8 cellular contexts compared by ENCODE assay signal in genomic region chr6:36679043-36679821, GRCh38. TPM values are rescaled to one million over a fixed set of nuclear protein-coding genes. Genes with fewer than 3 reads are reported as not detected.
DNase-seq lines count a peak whose midpoint lies in the region; ATAC-seq and TF ChIP-seq lines count a peak whose summit lies in the region.

No MANE protein-coding gene starts in this region.

- WGBS in mesodermal cell (ENCODE audit: insufficient coverage in 2 of 2), 2 experiments = 0% methylated on average over 45 to 47 of the region's 60 CpGs
- 0 to 2% methylated on average over 8 to 60 of the region's 60 CpGs for WGBS in testis, 2 donors

- H3K27me3 ChIP-seq in HUES6 (ENCODE audit: control insufficient read depth, insufficient read depth, low read length) (peaks cover 15% of the 10 kb centered on the region; the same call in 1 of the 2 replicates), endocrine pancreas (ENCODE audit: control insufficient read depth, insufficient read depth, low read length) (no peaks in the 10 kb centered on the region), testis (no peaks in the 10 kb centered on the region)

- TF ChIP-seq POLR2A in testis (IDR thresholded peaks at IDR 0.05) = no peak

- H3K4me1 Mint-ChIP-seq in activated CD4-positive, alpha-beta T cell treated with anti-CD3 and anti-CD28 coated beads, Interleukin-2, amount 10 ng/mL, durations not matched to agents 24 days and 14 days = peaks cover 64% of the 10 kb centered on the region

- no peak for TF ChIP-seq CTCF in testis (IDR thresholded peaks at IDR 0.05)

- H3K9ac ChIP-seq in HUES6 (ENCODE audit: low read length) (peak overlapping the region; percentile 81), endocrine pancreas (ENCODE audit: control insufficient read depth, insufficient read depth, low read length) (peak overlapping the region; percentile 97)

- H3K9me3 Mint-ChIP-seq in activated CD4-positive, alpha-beta T cell treated with anti-CD3 and anti-CD28 coated beads, Interleukin-2, amount 10 ng/mL, durations not matched to agents 24 days and 14 days = no peaks in the 10 kb centered on the region

- no peaks in the 10 kb centered on the region for H3K27me3 Mint-ChIP-seq in activated CD4-positive, alpha-beta T cell treated with anti-CD3 and anti-CD28 coated beads, Interleukin-2, amount 10 ng/mL, durations not matched to agents 24 days and 14 days

- H3K27ac ChIP-seq in HUES6 (ENCODE audit: low read depth, low read length) = no peak overlapping the region; the same call in 1 of the 2 replicates
- H3K27ac ChIP-seq in mesodermal cell (ENCODE audit: low read depth, low read length, severe bottlenecking) = peak overlapping the region; percentile 69
- peak overlapping the region; percentile 98 to 99 for H3K27ac ChIP-seq in testis

- H3K9me3 ChIP-seq in HUES6 (ENCODE audit: control insufficient read depth, insufficient read depth, low read depth, low read length) (no peaks in the 10 kb centered on the region), endocrine pancreas (ENCODE audit: control insufficient read depth, low read length) (no peaks in the 10 kb centered on the region), mesodermal cell (ENCODE audit: control insufficient read depth, low read length) (no peaks in the 10 kb centered on the region), testis (no peaks in the 10 kb centered on the region)

- H3K4me3 Mint-ChIP-seq in activated CD4-positive, alpha-beta T cell treated with anti-CD3 and anti-CD28 coated beads, Interleukin-2, amount 10 ng/mL, durations not matched to agents 24 days and 14 days = peak overlapping the region; percentile 97

- intact Hi-C loops in activated CD4-positive, alpha-beta T cell treated with anti-CD3 and anti-CD28 coated beads, Interleukin-2, amount 10 ng/mL, durations not matched to agents 24 days and 14 days (cut with micrococcal nuclease) = loop anchor here (1.0 kb wide), 1 partner anchor 132 kb away; the partner anchor contains the start of gene STK38
- intact Hi-C loops in testis (cut with DNase I; ENCODE audit: low total_unique reads) = loop anchor here (2.0 kb wide), 1 partner anchor 54 kb away; no protein-coding TSS in a partner anchor

- H3K36me3 Mint-ChIP-seq in activated CD4-positive, alpha-beta T cell treated with anti-CD3 and anti-CD28 coated beads, Interleukin-2, amount 10 ng/mL, durations not matched to agents 24 days and 14 days (ENCODE audit: low read depth) = peaks cover 28% of the 10 kb centered on the region

- H3K27ac Mint-ChIP-seq in activated CD4-positive, alpha-beta T cell treated with anti-CD3 and anti-CD28 coated beads, Interleukin-2, amount 10 ng/mL, durations not matched to agents 24 days and 14 days = peak overlapping the region; percentile 90

- H3K4me3 ChIP-seq in HUES6 (ENCODE audit: low read depth, low read length) = peak overlapping the region; percentile 86
- peak overlapping the region; percentile 45 for H3K4me3 ChIP-seq in endocrine pancreas (ENCODE audit: control insufficient read depth, insufficient read depth, low read length)
- peak overlapping the region; percentile 98 for H3K4me3 ChIP-seq in mesodermal cell (ENCODE audit: extremely low read depth, insufficient read depth, low read length, poor library complexity, severe bottlenecking)
- H3K4me3 ChIP-seq in testis = peak overlapping the region; percentile 88 to 94

- peaks cover 40% of the 10 kb centered on the region for H3K4me1 ChIP-seq in HUES6 (ENCODE audit: control insufficient read depth, insufficient read depth, low read length)
- H3K4me1 ChIP-seq in endocrine pancreas (ENCODE audit: control insufficient read depth, insufficient read depth, low read length) = peaks cover 4% of the 10 kb centered on the region
- peaks cover 36% of the 10 kb centered on the region for H3K4me1 ChIP-seq in mesodermal cell (ENCODE audit: control insufficient read depth, insufficient read depth, low read length, poor library complexity, severe bottlenecking)
- H3K4me1 ChIP-seq in testis = peaks cover 42% of the 10 kb centered on the region

- peak; percentile 53 for DNase-seq in COLO668 (lab: John Stamatoyannopoulos, UW; ENCODE audit: unreplicated experiment)
- peak; percentile 82 for DNase-seq in activated CD4-positive, alpha-beta T cell treated with anti-CD3 and anti-CD28 coated beads, Interleukin-2, amount 10 ng/mL, durations not matched to agents 24 days and 14 days
- peak; percentile 60 for DNase-seq in testis
- DNase-seq in NCI-H128 (lab: John Stamatoyannopoulos, UW; ENCODE audit: unreplicated experiment) = no peak

- ATAC-seq in GM18858 (IDR thresholded peaks at IDR 0.05; ENCODE audit: unreplicated experiment) = no peak

- peaks cover 24% of the 10 kb centered on the region for H3K36me3 ChIP-seq in HUES6 (ENCODE audit: control insufficient read depth, insufficient read depth, low read length)
- H3K36me3 ChIP-seq in endocrine pancreas (ENCODE audit: control insufficient read depth, insufficient read depth, low read length) = no peaks in the 10 kb centered on the region
- peaks cover 51% of the 10 kb centered on the region for H3K36me3 ChIP-seq in mesodermal cell (ENCODE audit: control insufficient read depth, insufficient read depth, low read length)
- no peaks in the 10 kb centered on the region for H3K36me3 ChIP-seq in testis (ENCODE audit: low read depth, missing control alignments)

RNA-seq across cellular contexts. Expression of gene CDKN1A, which starts 0.7 kb away (rescaled TPM):
- total RNA-seq in activated CD4-positive, alpha-beta T cell treated with anti-CD3 and anti-CD28 coated beads, Interleukin-2, amount 10 ng/mL, durations not matched to agents 24 days and 14 days = 77.8 and 82.7 TPM in 2 replicates
- polyA plus RNA-seq in mesodermal cell (2013, experiment 1 of 2) = 223 TPM
- polyA plus RNA-seq in mesodermal cell (2013, experiment 2 of 2) = 162 TPM
- 100 to 1,000 TPM; 154 TPM for total RNA-seq in testis
- polyA plus RNA-seq in testis (ENCODE audit: insufficient read depth, low read depth, low replicate concordance) = 64.2 TPM

RNA-seq across cellular contexts. Expression of gene RAB44, which starts 18.4 kb away (rescaled TPM):
- 0.07 TPM in 1 of 2 replicates, not detected in the other for total RNA-seq in activated CD4-positive, alpha-beta T cell treated with anti-CD3 and anti-CD28 coated beads, Interleukin-2, amount 10 ng/mL, durations not matched to agents 24 days and 14 days
- 0.11 TPM for polyA plus RNA-seq in mesodermal cell (2013, experiment 1 of 2)
- 0.15 TPM for polyA plus RNA-seq in mesodermal cell (2013, experiment 2 of 2)
- under 1 TPM; 0.24 to 0.56 TPM for total RNA-seq in testis
- polyA plus RNA-seq in testis (ENCODE audit: insufficient read depth, low read depth, low replicate concordance) = 0.09 TPM

Comparison
In these comparisons a context has a peak if more than half of its experiments do, and no peak if none do; other contexts are left out.
1. H3K4me3 ChIP-seq: peak in every context shown above with its lines; median percentile 98 in mesodermal cell; 91 in testis; 86 in HUES6; 45 in endocrine pancreas.